Comparison of ENCODE assay signal across 11 cellular contexts in genomic region chr4:48813984-48814383, GRCh38.
DNase-seq lines count a peak whose midpoint lies in the region; ATAC-seq and TF ChIP-seq lines count a peak whose summit lies in the region.
"Had no signal": no experiment of that assay in that cellular context is flagged by ENCODE, and none has a peak within 500 bp of the region (broad histone marks: within the 10 kb centered on the region; RNA-seq: fewer than 3 reads in every experiment).

No MANE protein-coding gene starts in this region.

- H3K4me3 ChIP-seq in foreskin fibroblast (ENCODE audit: low read depth in 1 of 2, low read length in 2 of 2) = no peak overlapping the region

- ATAC-seq in HG03175 (IDR thresholded peaks at IDR 0.05; ENCODE audit: unreplicated experiment) = peak; percentile 57

- DNase-seq in GM10266 (ENCODE audit: extremely low spot score) (peak; percentile 38), GM20000 (ENCODE audit: low spot score) (peak; percentile 51), NCI-H446 (lab: John Stamatoyannopoulos, UW) (peak; percentile 1 to 76), foreskin fibroblast (no peak), glomerular visceral epithelial cell (ENCODE audit: extremely low spot score) (no peak), NCI-H2081 (lab: John Stamatoyannopoulos, UW) (no peak)
- no peak for DNase-seq in activated CD4-positive, alpha-beta T cell treated with anti-CD3 and anti-CD28 coated beads for 48 hours
- DNase-seq: activated effector memory CD4-positive, alpha-beta T cell treated with anti-CD3 and anti-CD28 coated beads, Interleukin-2, amount 50 U/mL, for 16 hours; BE2C; effector CD4-positive, alpha-beta T cell had no signal

- no peak for TF ChIP-seq CTCF in GM10266 (IDR thresholded peaks at IDR 0.05; ENCODE audit: control insufficient read depth, insufficient read depth, low read depth, missing control alignments)
- TF ChIP-seq CTCF in GM20000 (IDR thresholded peaks at IDR 0.05; ENCODE audit: extremely low read depth, missing control alignments) = no peak
- TF ChIP-seq CTCF in foreskin fibroblast (IDR thresholded peaks at IDR 0.05; ENCODE audit: low read depth, low read length) = no peak

Comparison
In these comparisons a context has a peak if more than half of its experiments do, and no peak if none do; other contexts are left out.
1. DNase-seq: peak in GM10266 (single experiment), GM20000 (single experiment) and NCI-H446 (2 of 2); none in foreskin fibroblast (0 of 2), glomerular visceral epithelial cell (single experiment), NCI-H2081 (0 of 2) and activated CD4-positive, alpha-beta T cell treated with anti-CD3 and anti-CD28 coated beads for 48 hours (single experiment).